In genomic region chr2:113229795-113230194, GRCh38 we compare ENCODE assay signal across 32 cellular contexts. TPM values are rescaled to one million over a fixed set of nuclear protein-coding genes. Genes with fewer than 3 reads are reported as not detected.
DNase-seq lines count a peak whose midpoint lies in the region; ATAC-seq, FAIRE-seq and TF ChIP-seq lines count a peak whose summit lies in the region.
"Had no signal": no experiment of that assay in that cellular context is flagged by ENCODE, and none has a peak within 500 bp of the region (broad histone marks: within the 10 kb centered on the region; RNA-seq: fewer than 3 reads in every experiment).

No MANE protein-coding gene starts in this region.

- H2AK9ac ChIP-seq in IMR-90 (replicated peaks; ENCODE audit: low read depth, low read length, poor library complexity) = no peak overlapping the region

- no peak overlapping the region for H4K8ac ChIP-seq in IMR-90 (ENCODE audit: low read depth in 2 of 2, low read length in 2 of 2)

- no peak overlapping the region for H3K4ac ChIP-seq in IMR-90 (ENCODE audit: low read depth, low read length)

- no peak overlapping the region for H2BK120ac ChIP-seq in IMR-90 (ENCODE audit: low read depth, low read length)

- H2AFZ ChIP-seq in IMR-90 (replicated peaks; ENCODE audit: low read length, poor library complexity) (no peak overlapping the region), astrocyte (ENCODE audit: low read depth, low read length) (no peak overlapping the region), neural progenitor cell (replicated peaks) (peak overlapping the region; percentile 17)

- no peaks in the 10 kb centered on the region for H3K79me1 ChIP-seq in IMR-90 (ENCODE audit: low read depth in 1 of 2, low read length in 2 of 2)

- no peak overlapping the region for H3K18ac ChIP-seq in IMR-90 (ENCODE audit: low read depth, low read length)

- H3K27ac Mint-ChIP-seq in astrocyte (ENCODE audit: unreplicated experiment) (peak overlapping the region; percentile 12), neural progenitor cell (no peak overlapping the region)
- H3K27ac Mint-ChIP-seq: activated CD4-positive, alpha-beta T cell treated with anti-CD3 and anti-CD28 coated beads for 36 hours; activated naive CD4-positive, alpha-beta T cell treated with anti-CD3 and anti-CD28 coated beads, Interleukin-2, amount 50 U/mL, for 24 hours; memory B cell had no signal

- TF ChIP-seq RAD21 in IMR-90 (IDR thresholded peaks at IDR 0.05; ENCODE audit: low read length) = no peak

- H2BK15ac ChIP-seq in IMR-90 (ENCODE audit: low read depth, low read length) = no peak overlapping the region

- dilution Hi-C loops in IMR-90 (cut with HindIII; ENCODE audit: low sequenced_read_pairs, unreplicated experiment) = no loop called here

- H4K20me1 ChIP-seq in IMR-90 (ENCODE audit: insufficient read depth, low read length) (no peaks in the 10 kb centered on the region), astrocyte (ENCODE audit: insufficient read depth, low read length) (no peaks in the 10 kb centered on the region), neural progenitor cell (ENCODE audit: low read depth) (no peaks in the 10 kb centered on the region)

- no peaks in the 10 kb centered on the region for H3K36me3 Mint-ChIP-seq in astrocyte (ENCODE audit: low read depth, unreplicated experiment)
- H3K36me3 Mint-ChIP-seq in neural progenitor cell = peaks cover 5% of the 10 kb centered on the region
- H3K36me3 Mint-ChIP-seq: activated naive CD4-positive, alpha-beta T cell treated with anti-CD3 and anti-CD28 coated beads, Interleukin-2, amount 50 U/mL, for 24 hours; memory B cell had no signal

- H3K79me2 ChIP-seq in astrocyte (ENCODE audit: insufficient read depth, low read length) = no peaks in the 10 kb centered on the region
- no peaks in the 10 kb centered on the region for H3K79me2 ChIP-seq in neural progenitor cell (ENCODE audit: low read depth)

- 0 out of 2 replicates have a peak overlapping the region, but pooled peaks have one; percentile 11 for H2BK20ac ChIP-seq in IMR-90 (ENCODE audit: low read depth, low read length)

- H3K4me2 ChIP-seq in IMR-90 (ENCODE audit: low read depth, low read length) (no peak overlapping the region), astrocyte (ENCODE audit: low read length) (no peak overlapping the region), neural progenitor cell (no peak overlapping the region)

- no peaks in the 10 kb centered on the region for H3K9me1 ChIP-seq in IMR-90 (ENCODE audit: insufficient read depth, low read length)

- no peak for TF ChIP-seq CTCF in IMR-90 (conservative IDR thresholded peaks at IDR 0.05; ENCODE audit: low read depth, low read length)
- no peak for TF ChIP-seq CTCF in astrocyte (IDR thresholded peaks at IDR 0.05; ENCODE audit: insufficient read depth, low read depth, low read length)
- no peak for TF ChIP-seq CTCF in neural progenitor cell (IDR thresholded peaks at IDR 0.05)

- ATAC-seq in IMR-90 (ENCODE audit: low read depth) (no peak), HG03025 (IDR thresholded peaks at IDR 0.05; ENCODE audit: low FRiP score, unreplicated experiment) (no peak)
- no peak for ATAC-seq in stimulated activated naive CD8-positive, alpha-beta T cell treated with anti-CD3 and anti-CD28 coated beads, Interleukin-15, Interleukin-2, amounts not matched to agents 100 U/mL and 50 U/mL, for 24 hours
- ATAC-seq: HCT116, left lung, psoas muscle had no signal

- H3K9me3 ChIP-seq in IMR-90 (ENCODE audit: control insufficient read depth, insufficient read depth, low read length) = no peaks in the 10 kb centered on the region
- H3K9me3 ChIP-seq in astrocyte (ENCODE audit: insufficient read depth, low read depth, low read length) = no peaks in the 10 kb centered on the region
- no peaks in the 10 kb centered on the region for H3K9me3 ChIP-seq in neural progenitor cell (ENCODE audit: low read depth)
- H3K9me3 ChIP-seq: left lung, Peyer's patch, psoas muscle, sigmoid colon had no signal

- POLR2A ChIA-PET in IMR-90 (lab: Charles Lee; ENCODE audit: unreplicated experiment) = no interaction called here

- no peak overlapping the region for H3K4me3 Mint-ChIP-seq in astrocyte (ENCODE audit: unreplicated experiment)
- H3K4me3 Mint-ChIP-seq in neural progenitor cell = no peak overlapping the region
- H3K4me3 Mint-ChIP-seq: activated CD4-positive, alpha-beta T cell treated with anti-CD3 and anti-CD28 coated beads for 36 hours; activated CD8-positive, alpha-beta T cell treated with anti-CD3 and anti-CD28 coated beads for 36 hours; activated naive CD4-positive, alpha-beta T cell treated with anti-CD3 and anti-CD28 coated beads, Interleukin-2, amount 50 U/mL, for 24 hours; memory B cell had no signal

- WGBS in IMR-90 (ENCODE audit: extremely low coverage in 2 of 2, insufficient read length in 1 of 2), 2 experiments = 83% methylated on average over 1 of the region's 3 CpGs; no CpG with 5 or more reads in 1 of the 2 experiments

- no peak overlapping the region for H3K14ac ChIP-seq in IMR-90 (replicated peaks; ENCODE audit: low read depth, low read length)

- DNase-seq in COR-L47 (lab: John Stamatoyannopoulos, UW) (peak; percentile 38), IMR-90 (no peak), astrocyte (ENCODE audit: low read depth) (no peak), neural progenitor cell (ENCODE audit: low spot score) (no peak), cerebellum (ENCODE audit: low spot score) (no peak)
- no peak for DNase-seq in stimulated activated naive CD8-positive, alpha-beta T cell treated with anti-CD3 and anti-CD28 coated beads, Interleukin-15, Interleukin-2, amounts not matched to agents 100 U/mL and 50 U/mL, for 24 hours
- DNase-seq: activated CD4-positive, alpha-beta T cell treated with anti-CD3 and anti-CD28 coated beads for 36 hours; activated CD8-positive, alpha-beta memory T cell treated with anti-CD3 and anti-CD28 coated beads, Interleukin-2, amount 50 U/mL, for 48 hours; activated CD8-positive, alpha-beta T cell treated with anti-CD3 and anti-CD28 coated beads for 36 hours; Calu3; DND-41; erythroblast; glutamatergic neuron; left lung; NCI-H1092 treated with DMSO at 0.1 percent for 48 hours; NCI-H187 treated with DMSO at 0.1 percent for 48 hours; NCI-H526 treated with DMSO at 0.1 percent for 48 hours; occipital lobe; Peyer's patch; psoas muscle; SHP77 treated with DMSO at 0.1 percent for 48 hours; stimulated activated CD4-positive, alpha-beta T cell treated with anti-CD3 and anti-CD28 coated beads, Interleukin-12 subunit alpha, Interleukin-12 subunit beta, amount 100 ng/mL, for 4 hours; stimulated activated CD4-positive, alpha-beta T cell treated with anti-CD3 and anti-CD28 coated beads, Interleukin-2, amount 100 ng/mL, for 48 hours; T-helper 9 cell had no signal

- H3K27me3 Mint-ChIP-seq in astrocyte (ENCODE audit: low read depth, unreplicated experiment) (peaks cover 7% of the 10 kb centered on the region), neural progenitor cell (ENCODE audit: insufficient read depth, low read depth) (peaks cover 21% of the 10 kb centered on the region)
- H3K27me3 Mint-ChIP-seq: activated CD4-positive, alpha-beta T cell treated with anti-CD3 and anti-CD28 coated beads for 36 hours; activated CD8-positive, alpha-beta T cell treated with anti-CD3 and anti-CD28 coated beads for 36 hours; activated naive CD4-positive, alpha-beta T cell treated with anti-CD3 and anti-CD28 coated beads, Interleukin-2, amount 50 U/mL, for 24 hours had no signal

- FAIRE-seq in astrocyte (lab: Jason Lieb, UNC) = no peak

- peaks cover 12% of the 10 kb centered on the region for H3F3A ChIP-seq in neural progenitor cell (ENCODE audit: low read depth)

- H3K56ac ChIP-seq in IMR-90 (ENCODE audit: extremely low read depth, insufficient read depth, low read length) = no peak overlapping the region

- H3K27me3 ChIP-seq in IMR-90 (ENCODE audit: control insufficient read depth, insufficient read depth, low read length) = no peaks in the 10 kb centered on the region
- H3K27me3 ChIP-seq in astrocyte (ENCODE audit: insufficient read depth, low read length) = no peaks in the 10 kb centered on the region
- H3K27me3 ChIP-seq in neural progenitor cell = no peaks in the 10 kb centered on the region
- H3K27me3 ChIP-seq: cardiac muscle cell, left lung, Peyer's patch, sigmoid colon had no signal

- intact Hi-C loops in IMR-90 (cut with micrococcal nuclease) = no loop called here

- H2AK5ac ChIP-seq in IMR-90 (ENCODE audit: low read depth, low read length) = no peak overlapping the region

- H4K5ac ChIP-seq in IMR-90 (ENCODE audit: low read depth, low read length) = no peak overlapping the region

- H3K9ac ChIP-seq in IMR-90 (ENCODE audit: low read depth, low read length) = no peak overlapping the region
- H3K9ac ChIP-seq in astrocyte (ENCODE audit: low read length) = no peak overlapping the region
- H3K9ac ChIP-seq in neural progenitor cell = no peak overlapping the region

- H3K4me1 Mint-ChIP-seq in astrocyte (ENCODE audit: low read depth, unreplicated experiment) (peaks cover 21% of the 10 kb centered on the region), neural progenitor cell (peaks cover 56% of the 10 kb centered on the region)
- H3K4me1 Mint-ChIP-seq: memory B cell had no signal

- H3K27ac ChIP-seq in IMR-90 (ENCODE audit: insufficient read depth, low read length) (no peak overlapping the region), astrocyte (ENCODE audit: low read depth, low read length) (no peak overlapping the region), neural progenitor cell (no peak overlapping the region)
- H3K27ac ChIP-seq: C4-2B, cardiac muscle cell, Peyer's patch, psoas muscle, sigmoid colon, VCaP had no signal

- no TSS peak for BruUV-seq in IMR-90 (replicated peaks; lab: Mats Ljungman, UMichigan)

- H3K23ac ChIP-seq in IMR-90 (ENCODE audit: low read depth, low read length) = no peak overlapping the region

- H3K4me3 ChIP-seq in IMR-90 (ENCODE audit: insufficient read depth, low read depth, low read length) (no peak overlapping the region), astrocyte (ENCODE audit: insufficient read depth, low read depth, low read length) (no peak overlapping the region), neural progenitor cell (no peak overlapping the region)
- H3K4me3 ChIP-seq: cardiac muscle cell, left lung, Peyer's patch, psoas muscle, sigmoid colon had no signal

- in situ Hi-C loops in IMR-90 (cut with MboI; ENCODE audit: low sequenced_read_pairs) = no loop called here

- TF ChIP-seq POLR2A in IMR-90 (IDR thresholded peaks at IDR 0.05; ENCODE audit: low read depth, low read length) = no peak

- H3K9me3 Mint-ChIP-seq in astrocyte (ENCODE audit: unreplicated experiment) = no peaks in the 10 kb centered on the region
- H3K9me3 Mint-ChIP-seq in neural progenitor cell = peaks cover 6% of the 10 kb centered on the region
- H3K9me3 Mint-ChIP-seq: activated CD8-positive, alpha-beta T cell treated with anti-CD3 and anti-CD28 coated beads for 36 hours; activated naive CD4-positive, alpha-beta T cell treated with anti-CD3 and anti-CD28 coated beads, Interleukin-2, amount 50 U/mL, for 24 hours; memory B cell had no signal

- no peaks in the 10 kb centered on the region for H3K36me3 ChIP-seq in IMR-90 (ENCODE audit: control insufficient read depth, insufficient read depth, low read length)
- no peaks in the 10 kb centered on the region for H3K36me3 ChIP-seq in astrocyte (ENCODE audit: insufficient read depth, low read length)
- no peaks in the 10 kb centered on the region for H3K36me3 ChIP-seq in neural progenitor cell
- H3K36me3 ChIP-seq: cardiac muscle cell, left lung, Peyer's patch, sigmoid colon had no signal

- CTCF ChIA-PET in IMR-90 (lab: Yijun Ruan, JAX) = no interaction called here

- H3K4me1 ChIP-seq in IMR-90 (ENCODE audit: control insufficient read depth, insufficient read depth, low read length) (no peaks in the 10 kb centered on the region), astrocyte (ENCODE audit: insufficient read depth, low read length) (peaks cover 18% of the 10 kb centered on the region), neural progenitor cell (peaks cover 17% of the 10 kb centered on the region)
- H3K4me1 ChIP-seq: left lung, psoas muscle, sigmoid colon had no signal

- no peak overlapping the region for H4K91ac ChIP-seq in IMR-90 (ENCODE audit: insufficient read depth, low read depth, low read length)

- H2BK5ac ChIP-seq in IMR-90 (ENCODE audit: low read depth, low read length, poor library complexity, severe bottlenecking) = no peak overlapping the region

RNA-seq across cellular contexts. Expression of gene PAX8, which starts 48.9 kb away (rescaled TPM):
- total RNA-seq in IMR-90 (2012; rRNA removed) = 0.18 and 0.28 TPM in 2 replicates
- polyA plus RNA-seq in IMR-90 (2012; rRNA removed) = 1.1 and 1.5 TPM in 2 replicates
- 0.37 and 0.92 TPM in 2 replicates for polyA plus RNA-seq in IMR-90 (2012; cell fraction: cytosol; rRNA removed)
- polyA plus RNA-seq in IMR-90 (2012; cell fraction: nucleus; rRNA removed; ENCODE audit: low replicate concordance) = 1.8 and 3.0 TPM in 2 replicates
- total RNA-seq in astrocyte = 0.48 and 1.2 TPM in 2 replicates
- 1.4 and 2.9 TPM in 2 replicates for total RNA-seq in neural progenitor cell (ENCODE audit: low replicate concordance)
- total RNA-seq in cerebellum = not detected
- total RNA-seq: cardiac muscle cell, occipital lobe had no signal
- polyA plus RNA-seq: cardiac muscle cell had no signal

RNA-seq across cellular contexts. Expression of gene PSD4, which starts 56.0 kb away (rescaled TPM):
- total RNA-seq in IMR-90 (2012; rRNA removed) (0.28 and 0.36 TPM in 2 replicates), astrocyte (2.6 and 4.0 TPM in 2 replicates), neural progenitor cell (ENCODE audit: low replicate concordance) (0.02 and 0.87 TPM in 2 replicates), cerebellum (4.0 TPM)
- polyA plus RNA-seq in IMR-90 (2012; rRNA removed) = 0.55 and 0.70 TPM in 2 replicates
- polyA plus RNA-seq in IMR-90 (2012; cell fraction: cytosol; rRNA removed) = 0.48 and 0.76 TPM in 2 replicates
- 0.66 and 0.72 TPM in 2 replicates for polyA plus RNA-seq in IMR-90 (2012; cell fraction: nucleus; rRNA removed; ENCODE audit: low replicate concordance)
